ENCODE assay signal across 8 cellular contexts in the genomic region with DNA sequence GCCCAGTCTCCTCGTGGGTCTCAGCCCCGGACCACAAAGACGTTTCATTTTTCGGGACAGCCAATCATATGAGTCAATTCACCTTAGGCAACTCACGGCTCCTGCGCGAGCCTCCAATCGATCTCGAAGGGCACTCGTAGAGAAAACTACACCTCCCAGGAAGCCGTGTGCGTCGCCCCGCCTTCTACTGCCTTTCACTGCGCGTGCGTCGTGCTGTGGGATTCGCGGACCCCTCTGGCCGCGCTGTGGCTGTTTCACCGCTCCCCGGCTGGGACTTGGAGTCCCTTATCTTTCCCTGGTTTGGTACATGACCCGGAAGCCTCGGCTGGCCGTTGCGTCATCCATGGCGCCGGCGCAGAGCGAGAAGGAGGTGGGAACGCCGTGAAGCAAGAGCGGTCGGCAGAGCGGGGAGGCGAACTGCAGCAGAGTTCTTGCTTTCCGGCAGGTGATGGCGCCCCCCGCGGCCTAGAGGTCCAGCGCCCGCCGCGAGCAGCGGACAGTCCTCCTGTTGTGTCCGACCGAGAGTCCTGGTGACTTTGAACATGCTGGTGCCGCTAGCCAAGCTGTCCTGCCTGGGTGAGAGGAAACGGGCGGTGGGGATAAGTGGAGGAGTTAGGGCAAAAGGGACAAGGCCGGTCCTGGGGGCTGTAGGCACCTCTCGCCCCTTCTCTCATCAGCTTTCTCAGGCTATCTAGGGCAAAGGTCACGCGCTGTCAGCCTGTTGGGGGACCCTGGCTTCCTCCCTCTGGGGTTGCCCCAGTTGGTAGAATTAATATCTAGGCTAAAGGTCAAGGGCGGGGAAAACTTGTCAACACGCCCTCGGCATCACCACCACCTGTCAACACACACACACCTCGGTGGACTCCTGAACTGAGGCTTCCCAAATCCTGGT. TPM values are rescaled to one million over a fixed set of nuclear protein-coding genes. Genes with fewer than 3 reads are reported as not detected.
DNase-seq lines count a peak whose midpoint lies in the region; ATAC-seq and TF ChIP-seq lines count a peak whose summit lies in the region.

A gene (plus strand): TSS at position 382 of the 892 bp plus-strand sequence. CDS start 161 bp downstream, at position 543.

- H3K4me2 ChIP-seq in DND-41 (ENCODE audit: insufficient read depth, low read length) (peak within 1 kb of the TSS; percentile 83), KMS-11 (peak within 1 kb of the TSS; percentile 75)

- peak; percentile 87 for ATAC-seq in DND-41 (ENCODE audit: insufficient read depth, low read depth)
- peak; percentile 86 for ATAC-seq in GM21737 (IDR thresholded peaks at IDR 0.05; ENCODE audit: unreplicated experiment)
- peak; percentile 96 for ATAC-seq in Panc1

- TF ChIP-seq CTCF in DND-41 (IDR thresholded peaks at IDR 0.05; ENCODE audit: borderline replicate concordance, extremely low read depth, low read length, poor library complexity, severe bottlenecking), result peak; percentile 83
- TF ChIP-seq CTCF in KMS-11 (conservative IDR thresholded peaks at IDR 0.05; ENCODE audit: low read depth, low read length), result peak; percentile 57
- TF ChIP-seq CTCF in Panc1 (IDR thresholded peaks at IDR 0.05), result peak; percentile 82

- H3K4me1 ChIP-seq in DND-41 (ENCODE audit: insufficient read depth, low read length), result peaks cover 39% of the 10 kb centered on the region
- H3K4me1 ChIP-seq in KMS-11 (ENCODE audit: low read depth, poor library complexity, severe bottlenecking), result peaks cover 33% of the 10 kb centered on the region
- H3K4me1 ChIP-seq in Panc1 (ENCODE audit: control insufficient read depth, insufficient read depth, low read length), result no peaks in the 10 kb centered on the region
- H3K4me1 ChIP-seq in esophagus (ENCODE audit: control insufficient read depth in 2 of 2, insufficient read depth in 2 of 2, low read length in 1 of 2), result peaks cover 0 to 3% of the 10 kb centered on the region in 2 donors
- H3K4me1 ChIP-seq in mucosa of stomach (ENCODE audit: control insufficient read depth, insufficient read depth, low read length), result peaks cover 4% of the 10 kb centered on the region

- H3K4me3 ChIP-seq in DND-41 (ENCODE audit: low read depth in 1 of 2, low read length in 2 of 2) (peak within 1 kb of the TSS; percentile 72 to 86), KMS-11 (IDR thresholded peaks at IDR 0.05; ENCODE audit: insufficient read depth, low read depth, low read length) (peak within 1 kb of the TSS; percentile 32), Panc1 (ENCODE audit: low read depth in 2 of 2, low read length in 2 of 2) (peak within 1 kb of the TSS; percentile 76 to 85), esophagus (ENCODE audit: low read depth in 1 of 2, low read length in 2 of 2) (peak within 1 kb of the TSS; percentile 75 to 92), mucosa of stomach (ENCODE audit: low read length) (peak within 1 kb of the TSS; percentile 77)

- H4K20me1 ChIP-seq in DND-41 (ENCODE audit: insufficient read depth, low read length), result peaks cover 22% of the 10 kb centered on the region; the same call in 1 of the 2 replicates
- no peaks in the 10 kb centered on the region; the same call in 1 of the 2 replicates for H4K20me1 ChIP-seq in KMS-11 (ENCODE audit: insufficient read depth)

- H3K36me3 ChIP-seq in DND-41 (ENCODE audit: insufficient read depth, low read length) (peaks cover 7% of the 10 kb centered on the region), KMS-11 (ENCODE audit: insufficient read depth) (no peaks in the 10 kb centered on the region), Panc1 (ENCODE audit: control insufficient read depth, insufficient read depth, low read length) (no peaks in the 10 kb centered on the region; the same call in 1 of the 2 replicates), esophagus (ENCODE audit: control insufficient read depth in 2 of 2, insufficient read depth in 2 of 2, low read length in 1 of 2) (no peaks in the 10 kb centered on the region), mucosa of stomach (ENCODE audit: control insufficient read depth, insufficient read depth, low read length) (no peaks in the 10 kb centered on the region)

- H3K9me3 ChIP-seq in DND-41 (ENCODE audit: insufficient read depth, low read length, severe bottlenecking), result no peaks in the 10 kb centered on the region
- H3K9me3 ChIP-seq in Panc1 (ENCODE audit: control insufficient read depth, insufficient read depth, low read depth, low read length), result no peaks in the 10 kb centered on the region
- H3K9me3 ChIP-seq in esophagus (ENCODE audit: control insufficient read depth in 2 of 2, insufficient read depth in 1 of 2, low read depth in 1 of 2, low read length in 1 of 2), result no peaks in the 10 kb centered on the region
- no peaks in the 10 kb centered on the region for H3K9me3 ChIP-seq in mucosa of stomach (ENCODE audit: control insufficient read depth, low read length)

- in situ Hi-C loops in Panc1 (cut with HindIII; ENCODE audit: low pct_unique_long_range_greater_than_20kb, low sequenced_read_pairs), result no loop called here

- H3K9ac ChIP-seq in DND-41 (ENCODE audit: low read depth, low read length) (peak within 1 kb of the TSS; percentile 82), KMS-11 (peak within 1 kb of the TSS; percentile 90), mucosa of stomach (ENCODE audit: low read length) (peak within 1 kb of the TSS; percentile 96)

- intact Hi-C loops in Panc1 (cut with micrococcal nuclease; ENCODE audit: unreplicated experiment), result no loop called here

- peak within 1 kb of the TSS; percentile 95 for H2AFZ ChIP-seq in DND-41 (ENCODE audit: low read depth, low read length)
- peak within 1 kb of the TSS; percentile 96 for H2AFZ ChIP-seq in KMS-11 (ENCODE audit: low read depth)

- peak within 1 kb of the TSS; percentile 90 for H3K27ac ChIP-seq in DND-41 (ENCODE audit: low read length)
- H3K27ac ChIP-seq in KMS-11, result peak within 1 kb of the TSS; percentile 91
- H3K27ac ChIP-seq in Panc1 (ENCODE audit: low read length), result peak within 1 kb of the TSS; percentile 86
- peak within 1 kb of the TSS; percentile 99 for H3K27ac ChIP-seq in esophagus (ENCODE audit: low read depth in 2 of 2, low read length in 1 of 2)

- DNase-seq in DND-41 (peak; percentile 99), Panc1 (ENCODE audit: low read depth, low spot score) (peak; percentile 97)
- DNase-seq in activated T-cell treated with anti-CD3 and anti-CD28 coated beads, Interleukin-2, amount 50 U/mL, for 48 hours, result peak; percentile 98
- peak; percentile 94 to 95 for DNase-seq in stimulated activated CD8-positive, alpha-beta memory T cell treated with anti-CD3 and anti-CD28 coated beads, Interleukin-7, amount 100 ng/mL, for 1 hour (ENCODE audit: low read depth in 2 of 2)

- H3K79me2 ChIP-seq in DND-41 (ENCODE audit: insufficient read depth, low read length) (peaks cover 67% of the 10 kb centered on the region), KMS-11 (ENCODE audit: insufficient read depth, low read depth) (peaks cover 41% of the 10 kb centered on the region)

- CTCF ChIA-PET in Panc1 (lab: Charles Lee), result no interaction called here

- WGBS in esophagus, 2 donors, result 0 to 1% methylated on average over 60 of the region's 60 CpGs

- BruUV-seq in Panc1 (replicated peaks; lab: Mats Ljungman, UMichigan), result TSS peak; percentile 83

- POLR2A ChIA-PET in Panc1 (lab: Charles Lee), result no interaction called here

- H3K27me3 ChIP-seq in DND-41 (ENCODE audit: insufficient read depth, low read length, poor library complexity) (no peaks in the 10 kb centered on the region), KMS-11 (ENCODE audit: insufficient read depth, low read depth) (no peaks in the 10 kb centered on the region), Panc1 (ENCODE audit: control insufficient read depth, insufficient read depth, low read length) (no peaks in the 10 kb centered on the region), esophagus (ENCODE audit: control insufficient read depth in 1 of 2, insufficient read depth in 2 of 2, low read length in 2 of 2) (no peaks in the 10 kb centered on the region), mucosa of stomach (ENCODE audit: control insufficient read depth, insufficient read depth, low read length) (no peaks in the 10 kb centered on the region)

RNA-seq across cellular contexts. Expression of the gene that starts here (rescaled TPM):
- total RNA-seq in Panc1 (2021; ENCODE audit: unreplicated experiment), result 23.7 TPM
- polyA plus RNA-seq in Panc1 (2012; ENCODE audit: insufficient read length), result 34.1 TPM
- polyA plus RNA-seq in esophagus, result 10 to 100 TPM; 23.7 to 30.6 TPM

Comparison
In these comparisons a context has a peak if more than half of its experiments do, and no peak if none do; other contexts are left out.
1. Peak in every context shown above with its lines: DNase-seq, ATAC-seq, H3K4me3 ChIP-seq and H3K27ac ChIP-seq.
2. H3K4me3 ChIP-seq: peak in every context shown above with its lines; median percentile 84 in esophagus; 80 in Panc1; 79 in DND-41; 77 in mucosa of stomach; 32 in KMS-11.